21 cellular contexts compared by ENCODE assay signal in the genomic region with DNA sequence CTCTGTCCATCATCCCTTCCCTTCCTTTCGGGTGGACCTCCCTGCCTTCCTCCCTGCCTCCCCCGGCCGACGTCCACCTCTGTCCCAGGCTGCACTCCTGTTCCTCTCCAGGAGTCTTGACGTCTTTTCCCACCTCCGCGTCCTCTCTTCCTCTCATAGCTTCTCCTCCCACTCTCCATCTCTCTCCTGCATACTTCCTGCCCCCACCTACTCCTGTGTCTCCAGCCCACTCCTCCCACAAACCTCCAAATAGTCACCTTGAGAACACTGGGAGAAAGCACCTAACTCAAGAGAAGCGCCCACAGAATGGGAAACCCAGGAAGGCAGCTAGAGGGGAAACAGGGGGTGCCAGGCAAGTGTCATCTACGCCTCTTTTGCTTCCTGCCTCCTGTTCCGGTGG.
DNase-seq lines count a peak whose midpoint lies in the region; ATAC-seq, FAIRE-seq and TF ChIP-seq lines count a peak whose summit lies in the region.
"Had no signal": no experiment of that assay in that cellular context is flagged by ENCODE, and none has a peak within 500 bp of the region (broad histone marks: within the 10 kb centered on the region; RNA-seq: fewer than 3 reads in every experiment).

No MANE protein-coding gene starts in this region.

- no peak overlapping the region for H3K4me3 Mint-ChIP-seq in memory B cell

- H3K9me3 ChIP-seq in BLaER1 treated with 17β-estradiol and CSF1 and Interleukin-3, amounts not matched to agents 10 nM and 100 nM (replicated peaks in 1 of 11) = no peaks in the 10 kb centered on the region
- H3K9me3 ChIP-seq: SJSA1 had no signal

- POLR2A ChIA-PET in GM10248 (lab: Yijun Ruan, JAX) = no interaction called here

- peaks cover 0 to 10% (median 0%) of the 10 kb centered on the region in 11 experiments; a peak in 4 of 22 replicates for H4K20me1 ChIP-seq in BLaER1 treated with 17β-estradiol and CSF1 and Interleukin-3, amounts not matched to agents 10 nM and 100 nM

- peak overlapping the region in 9 of 11 experiments; percentile 26 to 74 (median 56); a peak in 16 of 22 replicates for H3K9ac ChIP-seq in BLaER1 treated with 17β-estradiol and CSF1 and Interleukin-3, amounts not matched to agents 10 nM and 100 nM
- H3K9ac ChIP-seq: GM23248 had no signal

- H3K36me3 Mint-ChIP-seq in memory B cell = no peaks in the 10 kb centered on the region

- no peaks in the 10 kb centered on the region; a peak in 1 of 22 replicates for H3K27me3 ChIP-seq in BLaER1 treated with 17β-estradiol and CSF1 and Interleukin-3, amounts not matched to agents 10 nM and 100 nM
- H3K27me3 ChIP-seq in bronchial epithelial cell (ENCODE audit: control insufficient read depth, insufficient read depth, low read length) = no peaks in the 10 kb centered on the region
- H3K27me3 ChIP-seq: SJSA1 had no signal

- peak overlapping the region; percentile 19 for H3K27ac Mint-ChIP-seq in memory B cell

- peak overlapping the region in 5 of 10 experiments; percentile 10 to 27 (median 13); a peak in 6 of 20 replicates for H3K4me3 ChIP-seq in BLaER1 treated with 17β-estradiol and CSF1 and Interleukin-3, amounts not matched to agents 10 nM and 100 nM
- no peak overlapping the region for H3K4me3 ChIP-seq in bronchial epithelial cell (ENCODE audit: low read depth, low read length)
- H3K4me3 ChIP-seq: GM23248, PC-9, SJSA1 had no signal

- peak overlapping the region; percentile 74 to 93 (median 85) for H3K4me2 ChIP-seq in BLaER1 treated with 17β-estradiol and CSF1 and Interleukin-3, amounts not matched to agents 10 nM and 100 nM
- H3K4me2 ChIP-seq: PC-9 had no signal

- FAIRE-seq in bronchial epithelial cell (lab: Jason Lieb, UNC) = peak; percentile 60
- FAIRE-seq: A204.1 had no signal

- no peaks in the 10 kb centered on the region for H3K36me3 ChIP-seq in BLaER1 treated with 17β-estradiol and CSF1 and Interleukin-3, amounts not matched to agents 10 nM and 100 nM
- H3K36me3 ChIP-seq in bronchial epithelial cell (ENCODE audit: control insufficient read depth, insufficient read depth, low read length) = no peaks in the 10 kb centered on the region
- H3K36me3 ChIP-seq: SJSA1 had no signal

- no peak for DNase-seq in bronchial epithelial cell (ENCODE audit: low read depth)
- no peak for DNase-seq in memory B cell (ENCODE audit: low spot score in 2 of 2)
- no peak for DNase-seq in GM10248 (ENCODE audit: extremely low spot score)
- DNase-seq: DMS153, DND-41, GM23248, H7, NCI-H1048, NCI-H1417, NCI-H1694 treated with DMSO at 0.1 percent for 48 hours, NCI-H2081, NCI-H2227 treated with DMSO at 0.1 percent for 48 hours, NCI-H526 treated with DMSO at 0.1 percent for 48 hours, PC-9 had no signal

- H3K4me1 ChIP-seq in BLaER1 treated with 17β-estradiol and CSF1 and Interleukin-3, amounts not matched to agents 10 nM and 100 nM = peaks cover 37 to 100% (median 81%) of the 10 kb centered on the region in 10 experiments
- H3K4me1 ChIP-seq: SJSA1 had no signal

- peaks cover 24% of the 10 kb centered on the region for H3K4me1 Mint-ChIP-seq in memory B cell

- CTCF ChIA-PET in GM10248 (lab: Yijun Ruan, JAX) = interaction anchor here (1.1 to 1.4 kb wide), 2 partner anchors 27 to 70 kb away, joined by 3 to 4 read pairs; no protein-coding TSS in a partner anchor

- H3K27me3 Mint-ChIP-seq in memory B cell = peaks cover 4% of the 10 kb centered on the region

- H3K27ac ChIP-seq in BLaER1 treated with 17β-estradiol and CSF1 and Interleukin-3, amounts not matched to agents 10 nM and 100 nM = peak overlapping the region in 10 of 11 experiments; percentile 22 to 86 (median 74); a peak in 20 of 22 replicates
- peak overlapping the region; percentile 1 for H3K27ac ChIP-seq in temporal lobe (ENCODE audit: low read depth, low read length)
- H3K27ac ChIP-seq: C4-2B, GM23248, PC-9, SJSA1 had no signal

- no peaks in the 10 kb centered on the region for H3K9me3 Mint-ChIP-seq in memory B cell

- ATAC-seq in memory B cell (ENCODE audit: low read depth) = no peak
- no peak for ATAC-seq in HG02870 (IDR thresholded peaks at IDR 0.05; ENCODE audit: unreplicated experiment)
- ATAC-seq in GM21576 (IDR thresholded peaks at IDR 0.05; ENCODE audit: unreplicated experiment) = no peak

- no peak for TF ChIP-seq CTCF in bronchial epithelial cell (IDR thresholded peaks at IDR 0.05; ENCODE audit: insufficient read depth, low read length, severe bottlenecking)
- no peak for TF ChIP-seq CTCF in GM10248 (IDR thresholded peaks at IDR 0.05; ENCODE audit: control extremely low read depth, extremely low read depth, low read depth, missing control alignments)
